Comparison of ENCODE assay signal across 8 cellular contexts in genomic region chrX:107673933-107674479, GRCh38. TPM values are rescaled to one million over a fixed set of nuclear protein-coding genes. Genes with fewer than 3 reads are reported as not detected.
DNase-seq lines count a peak whose midpoint lies in the region; ATAC-seq and TF ChIP-seq lines count a peak whose summit lies in the region.

No MANE protein-coding gene starts in this region.

- H3K27ac Mint-ChIP-seq in Calu3 (ENCODE audit: unreplicated experiment): peak overlapping the region; percentile 63
- H3K27ac Mint-ChIP-seq in activated CD4-positive, alpha-beta T cell treated with anti-CD3 and anti-CD28 coated beads, Interleukin-2, amount 10 ng/mL, durations not matched to agents 7 days and 5 days: peak overlapping the region; percentile 95
- no peak overlapping the region for H3K27ac Mint-ChIP-seq in neural progenitor cell

- peak overlapping the region; percentile 67 for H3K9ac ChIP-seq in Loucy (ENCODE audit: low read depth, low read length, poor library complexity, severe bottlenecking)
- no peak overlapping the region for H3K9ac ChIP-seq in neural progenitor cell

- H3K9me3 ChIP-seq in Loucy (ENCODE audit: insufficient read depth, low read depth, low read length) (no peaks in the 10 kb centered on the region), neural progenitor cell (ENCODE audit: low read depth) (no peaks in the 10 kb centered on the region), suprapubic skin (no peaks in the 10 kb centered on the region)

- TF ChIP-seq EP300 in suprapubic skin (IDR thresholded peaks at IDR 0.05): peak; percentile 75

- WGBS in suprapubic skin: 21% methylated on average over 7 of the region's 7 CpGs

- peak overlapping the region; percentile 95 for H3K4me2 ChIP-seq in Loucy (ENCODE audit: low read depth, low read length, poor library complexity, severe bottlenecking)
- no peak overlapping the region for H3K4me2 ChIP-seq in neural progenitor cell

- POLR2A ChIA-PET in activated CD4-positive, alpha-beta T cell treated with anti-CD3 and anti-CD28 coated beads, Interleukin-2, amount 10 ng/mL, durations not matched to agents 7 days and 5 days (lab: Charles Lee): interaction anchor here (1.0 to 1.7 kb wide), 2 partner anchors 41 to 43 kb away, joined by 3 to 7 read pairs; no protein-coding TSS in a partner anchor

- H3F3A ChIP-seq in Loucy (ENCODE audit: low read depth) (peaks cover 7% of the 10 kb centered on the region; the same call in 1 of the 2 replicates), neural progenitor cell (ENCODE audit: low read depth) (peaks cover 14% of the 10 kb centered on the region)

- H3K79me2 ChIP-seq in Loucy (ENCODE audit: insufficient read depth, low read length) (peaks cover 5% of the 10 kb centered on the region; the same call in 1 of the 2 replicates), neural progenitor cell (ENCODE audit: low read depth) (no peaks in the 10 kb centered on the region)

- CTCF ChIA-PET in Calu3 (lab: Charles Lee): interaction anchor here (1.2 to 3.2 kb wide), 4 partner anchors 43 to 102 kb away, joined by 4 to 51 read pairs (median 22); partner anchors contain the start of genes NCBP2L and TSC22D3
- CTCF ChIA-PET in activated CD4-positive, alpha-beta T cell treated with anti-CD3 and anti-CD28 coated beads, Interleukin-2, amount 10 ng/mL, durations not matched to agents 7 days and 5 days (lab: Charles Lee): interaction anchor here (1.3 to 3.8 kb wide), 8 partner anchors 10 to 102 kb away, joined by 4 to 92 read pairs (median 21); partner anchors contain the start of genes NCBP2L and TSC22D3

- peak; percentile 68 for DNase-seq in Calu3
- DNase-seq in activated CD4-positive, alpha-beta T cell treated with anti-CD3 and anti-CD28 coated beads, Interleukin-2, amount 10 ng/mL, durations not matched to agents 7 days and 5 days: peak; percentile 93
- peak; percentile 50 for DNase-seq in dermis blood vessel endothelial cell
- peak; percentile 33 for DNase-seq in neural progenitor cell (ENCODE audit: low spot score)
- DNase-seq in suprapubic skin (ENCODE audit: low spot score in 2 of 2): peak; percentile 93 to 96
- DNase-seq in inferior parietal cortex (ENCODE audit: extremely low spot score): no peak

- H2AFZ ChIP-seq in Loucy (ENCODE audit: low read length): no peak overlapping the region
- H2AFZ ChIP-seq in neural progenitor cell (replicated peaks): no peak overlapping the region

- TF ChIP-seq CTCF in Calu3 (IDR thresholded peaks at IDR 0.05; ENCODE audit: unreplicated experiment) (no peak), Loucy (conservative IDR thresholded peaks at IDR 0.05; ENCODE audit: low read length) (no peak), neural progenitor cell (IDR thresholded peaks at IDR 0.05) (no peak), suprapubic skin (IDR thresholded peaks at IDR 0.05) (no peak)

- TF ChIP-seq POLR2A in suprapubic skin (IDR thresholded peaks at IDR 0.05): peak in 1 of 2 donors; percentile 42

- no peaks in the 10 kb centered on the region for H3K36me3 ChIP-seq in Loucy (ENCODE audit: insufficient read depth, low read length)
- no peaks in the 10 kb centered on the region for H3K36me3 ChIP-seq in neural progenitor cell
- H3K36me3 ChIP-seq in suprapubic skin: no peaks in the 10 kb centered on the region

- peak overlapping the region; percentile 72 for H3K4me3 ChIP-seq in Loucy (ENCODE audit: low read length, poor library complexity, severe bottlenecking)
- no peak overlapping the region for H3K4me3 ChIP-seq in neural progenitor cell
- peak overlapping the region; percentile 56 for H3K4me3 ChIP-seq in suprapubic skin

- H3K36me3 Mint-ChIP-seq in Calu3 (ENCODE audit: insufficient read depth, unreplicated experiment): peaks cover 30% of the 10 kb centered on the region
- peaks cover 6% of the 10 kb centered on the region for H3K36me3 Mint-ChIP-seq in activated CD4-positive, alpha-beta T cell treated with anti-CD3 and anti-CD28 coated beads, Interleukin-2, amount 10 ng/mL, durations not matched to agents 7 days and 5 days (ENCODE audit: low read depth)
- H3K36me3 Mint-ChIP-seq in neural progenitor cell: no peaks in the 10 kb centered on the region

- H3K4me1 Mint-ChIP-seq in Calu3 (ENCODE audit: low read depth, unreplicated experiment) (peaks cover 36% of the 10 kb centered on the region), neural progenitor cell (peaks cover 49% of the 10 kb centered on the region)
- H3K4me1 Mint-ChIP-seq in activated CD4-positive, alpha-beta T cell treated with anti-CD3 and anti-CD28 coated beads, Interleukin-2, amount 10 ng/mL, durations not matched to agents 7 days and 5 days: peaks cover 60% of the 10 kb centered on the region

- H4K20me1 ChIP-seq in Loucy (ENCODE audit: insufficient read depth, low read length, poor library complexity, severe bottlenecking): no peaks in the 10 kb centered on the region
- no peaks in the 10 kb centered on the region for H4K20me1 ChIP-seq in neural progenitor cell (ENCODE audit: low read depth)

- H3K27me3 ChIP-seq in Loucy (ENCODE audit: insufficient read depth, low read length, poor library complexity, severe bottlenecking): no peaks in the 10 kb centered on the region
- no peaks in the 10 kb centered on the region for H3K27me3 ChIP-seq in neural progenitor cell
- H3K27me3 ChIP-seq in suprapubic skin: no peaks in the 10 kb centered on the region

- H3K4me1 ChIP-seq in Loucy (ENCODE audit: insufficient read depth, low read length, poor library complexity, severe bottlenecking): peaks cover 29% of the 10 kb centered on the region
- no peaks in the 10 kb centered on the region for H3K4me1 ChIP-seq in neural progenitor cell
- peaks cover 36% of the 10 kb centered on the region for H3K4me1 ChIP-seq in suprapubic skin

- ATAC-seq in GM21723 (IDR thresholded peaks at IDR 0.05; ENCODE audit: unreplicated experiment): peak; percentile 88

- H3K27me3 Mint-ChIP-seq in Calu3 (ENCODE audit: unreplicated experiment) (no peaks in the 10 kb centered on the region), neural progenitor cell (ENCODE audit: insufficient read depth, low read depth) (peaks cover 13% of the 10 kb centered on the region)
- H3K27me3 Mint-ChIP-seq in activated CD4-positive, alpha-beta T cell treated with anti-CD3 and anti-CD28 coated beads, Interleukin-2, amount 10 ng/mL, durations not matched to agents 7 days and 5 days: no peaks in the 10 kb centered on the region

- BruUV-seq in Calu3 (replicated peaks; lab: Mats Ljungman, UMichigan): no TSS peak

- H3K27ac ChIP-seq in neural progenitor cell (no peak overlapping the region), suprapubic skin (peak overlapping the region; percentile 99)

- H3K9me2 ChIP-seq in Loucy (replicated peaks; ENCODE audit: low read depth, low read length): no peaks in the 10 kb centered on the region

- H3K4me3 Mint-ChIP-seq in Calu3 (ENCODE audit: low read depth, unreplicated experiment): peak overlapping the region; percentile 92
- peak overlapping the region; percentile 83 for H3K4me3 Mint-ChIP-seq in activated CD4-positive, alpha-beta T cell treated with anti-CD3 and anti-CD28 coated beads, Interleukin-2, amount 10 ng/mL, durations not matched to agents 7 days and 5 days
- no peak overlapping the region for H3K4me3 Mint-ChIP-seq in neural progenitor cell

- intact Hi-C loops in Calu3 (cut with micrococcal nuclease; ENCODE audit: unreplicated experiment): loop anchor here (1.0 to 2.0 kb wide), 2 partner anchors 44 to 103 kb away; partner anchors contain the start of gene NCBP2L

- H3K9me3 Mint-ChIP-seq in Calu3 (ENCODE audit: low read depth, unreplicated experiment) (no peaks in the 10 kb centered on the region), neural progenitor cell (peaks cover 2% of the 10 kb centered on the region)
- H3K9me3 Mint-ChIP-seq in activated CD4-positive, alpha-beta T cell treated with anti-CD3 and anti-CD28 coated beads, Interleukin-2, amount 10 ng/mL, durations not matched to agents 7 days and 5 days: no peaks in the 10 kb centered on the region

RNA-seq across cellular contexts. Expression of gene PRPS1, which starts 45.7 kb away (rescaled TPM):
- total RNA-seq in Calu3 (2022): 62.5 and 72.5 TPM in 2 replicates
- 10 to 100 TPM; 68.9 to 73.4 TPM for total RNA-seq in activated CD4-positive, alpha-beta T cell treated with anti-CD3 and anti-CD28 coated beads, Interleukin-2, amount 10 ng/mL, durations not matched to agents 7 days and 5 days
- 25.7 and 39.5 TPM in 2 replicates for total RNA-seq in dermis blood vessel endothelial cell
- total RNA-seq in neural progenitor cell (ENCODE audit: low replicate concordance): 177 and 264 TPM in 2 replicates
- 10 to 100 TPM in 3 of 4 donors, 1 to 10 TPM in 1; 8.2 to 17.5 (median 14.5) TPM for total RNA-seq in suprapubic skin
